9 cellular contexts compared by ENCODE assay signal in the genomic region with DNA sequence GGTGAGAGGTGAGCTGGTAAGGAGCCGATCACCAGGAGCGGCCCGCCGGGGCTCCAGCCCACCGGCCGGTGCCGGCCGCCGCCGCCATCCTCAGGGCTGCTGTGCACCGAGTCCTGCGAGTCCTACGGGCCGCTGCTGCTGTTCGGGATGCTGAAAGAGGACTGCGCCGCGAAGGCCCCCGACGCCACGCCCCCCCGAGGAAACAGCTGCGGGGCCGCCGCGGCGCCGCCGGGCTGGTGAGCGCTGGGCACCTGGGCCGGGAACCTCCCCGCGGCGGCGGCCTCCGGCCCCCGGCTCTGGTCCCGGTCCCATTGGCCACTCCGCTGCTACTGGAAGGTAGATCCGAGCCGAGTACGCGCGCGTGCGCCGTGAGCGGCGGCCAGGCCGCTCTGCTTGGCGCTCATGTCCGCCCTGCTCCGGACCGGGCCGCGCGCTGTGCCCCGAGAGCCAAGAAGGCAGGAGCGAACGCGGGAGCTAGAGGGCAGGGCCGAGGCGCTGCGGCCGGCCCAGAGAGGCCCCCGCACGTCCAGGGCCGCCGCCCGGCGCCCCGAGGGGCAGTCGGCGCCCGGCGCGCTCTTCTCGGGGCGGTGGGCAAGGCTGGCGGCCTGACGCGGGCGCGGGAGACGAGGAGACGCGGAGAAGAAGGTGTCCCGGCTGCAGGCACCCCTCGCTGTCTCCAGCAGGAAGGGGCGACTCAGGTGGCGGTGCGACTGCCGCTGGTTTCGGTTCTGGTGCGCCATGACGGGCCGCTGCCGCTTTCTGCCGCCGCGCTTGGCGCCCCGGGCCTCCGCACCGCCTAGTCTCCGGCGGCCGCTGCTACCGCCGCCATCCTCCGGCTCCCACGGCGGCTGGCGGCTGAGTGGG.
A peak's percentile ranks its signal among the peaks of the same experiment; 100 is the strongest.
DNase-seq lines count a peak whose midpoint lies in the region; ATAC-seq, FAIRE-seq and TF ChIP-seq lines count a peak whose summit lies in the region.
"Had no signal": no experiment of that assay in that cellular context is flagged by ENCODE, and none has a peak within 500 bp of the region (broad histone marks: within the 10 kb centered on the region; RNA-seq: fewer than 3 reads in every experiment).

No MANE protein-coding gene starts in this region.

- no peak for TF ChIP-seq EP300 in ovary (IDR thresholded peaks at IDR 0.05)

- DNase-seq in DMS114 treated with DMSO at 0.1 percent for 48 hours (lab: John Stamatoyannopoulos, UW; ENCODE audit: unreplicated experiment) (peak; percentile 23), HuH-7 (ENCODE audit: low spot score) (peak; percentile 30), SK-N-MC (ENCODE audit: low read depth, low spot score) (no peak), adrenal gland (peak; percentile 77 to 89 (median 82)), cardiac septum (ENCODE audit: low spot score) (peak; percentile 86), ovary (peak; percentile 76 to 89 (median 82)), urothelium cell line (ENCODE audit: low spot score) (peak; percentile 64)

- TF ChIP-seq POLR2A in adrenal gland (IDR thresholded peaks at IDR 0.05) (peak; percentile 45 to 62), ovary (IDR thresholded peaks at IDR 0.05) (peak; percentile 34)

- TF ChIP-seq CTCF in adrenal gland (IDR thresholded peaks at IDR 0.05), result no peak
- TF ChIP-seq CTCF in ovary (IDR thresholded peaks at IDR 0.05), result no peak

- no peaks in the 10 kb centered on the region for H3K27me3 ChIP-seq in adrenal gland
- no peaks in the 10 kb centered on the region for H3K27me3 ChIP-seq in ovary

- H3K9me3 ChIP-seq in SK-N-MC (ENCODE audit: low read depth, low read length), result no peaks in the 10 kb centered on the region
- H3K9me3 ChIP-seq in adrenal gland (replicated peaks in 1 of 3), result no peaks in the 10 kb centered on the region
- no peaks in the 10 kb centered on the region for H3K9me3 ChIP-seq in ovary

- H3K4me1 ChIP-seq in adrenal gland (replicated peaks in 1 of 2), result peaks cover 0 to 3% of the 10 kb centered on the region in 2 donors
- peaks cover 2% of the 10 kb centered on the region for H3K4me1 ChIP-seq in ovary (ENCODE audit: insufficient read depth)

- FAIRE-seq in urothelium cell line (lab: Jason Lieb, UNC), result no peak
- FAIRE-seq: colon had no signal

- peak; percentile 72 for ATAC-seq in GM21526 (IDR thresholded peaks at IDR 0.05; ENCODE audit: low FRiP score, unreplicated experiment)

- no peaks in the 10 kb centered on the region for H3K36me3 ChIP-seq in SK-N-MC (ENCODE audit: insufficient read depth, low read length)
- no peaks in the 10 kb centered on the region for H3K36me3 ChIP-seq in adrenal gland (replicated peaks in 1 of 2)
- H3K36me3 ChIP-seq in ovary, result no peaks in the 10 kb centered on the region

- intact Hi-C loops in adrenal gland (cut with DNase I), result no loop called here
- intact Hi-C loops in cardiac septum (cut with DNase I), result no loop called here
- intact Hi-C loops in ovary (cut with DNase I), result no loop called here

- H3K4me3 ChIP-seq in SK-N-MC (peak overlapping the region; percentile 81), adrenal gland (peak overlapping the region; percentile 40 to 73 (median 64)), ovary (peak overlapping the region; percentile 79)

- peak overlapping the region; percentile 65 for H3K9ac ChIP-seq in SK-N-MC (ENCODE audit: insufficient read length)

- WGBS in adrenal gland, 4 donors, result 0 to 10% (median 0%) methylated on average over 2 to 109 of the region's 114 CpGs
- WGBS in ovary, 3 donors, result 0 to 1% (median 0%) methylated on average over 92 to 109 of the region's 114 CpGs

- H3K27ac ChIP-seq in SK-N-MC (no peak overlapping the region), adrenal gland (peak overlapping the region; percentile 69 to 97 (median 96)), ovary (peak overlapping the region; percentile 94 to 100)
